ENCODE assay signal across 10 cellular contexts in genomic region chr16:27223226-27223610, GRCh38. TPM values are rescaled to one million over a fixed set of nuclear protein-coding genes. Genes with fewer than 3 reads are reported as not detected.
DNase-seq lines count a peak whose midpoint lies in the region; ATAC-seq and TF ChIP-seq lines count a peak whose summit lies in the region.
"Had no signal": no experiment of that assay in that cellular context is flagged by ENCODE, and none has a peak within 500 bp of the region (broad histone marks: within the 10 kb centered on the region; RNA-seq: fewer than 3 reads in every experiment).

No MANE protein-coding gene starts in this region.

- no peaks in the 10 kb centered on the region for H3K36me3 ChIP-seq in GM23338 (ENCODE audit: insufficient read depth)
- peaks cover 0 to 74% (median 4%) of the 10 kb centered on the region in 3 experiments for H3K36me3 ChIP-seq in naive thymus-derived CD4-positive, alpha-beta T cell (ENCODE audit: control insufficient read depth in 2 of 3, insufficient read depth in 3 of 3, low read length in 3 of 3)

- intact Hi-C loops in naive thymus-derived CD4-positive, alpha-beta T cell (cut with micrococcal nuclease), result no loop called here

- DNase-seq in AG09309 (ENCODE audit: low read depth), result no peak
- no peak for DNase-seq in GM23338 (ENCODE audit: low spot score)
- DNase-seq in cardiac fibroblast (ENCODE audit: low read depth in 2 of 2), result no peak
- no peak for DNase-seq in naive thymus-derived CD4-positive, alpha-beta T cell
- no peak for DNase-seq in NCI-H146 (lab: John Stamatoyannopoulos, UW)
- no peak for DNase-seq in RKO (ENCODE audit: low spot score)
- no peak for DNase-seq in HPDE6-E6E7 (ENCODE audit: extremely low spot score)
- DNase-seq: activated naive CD4-positive, alpha-beta T cell treated with anti-CD3 and anti-CD28 coated beads, Interleukin-2, amount 50 U/mL, for 16 hours; NCI-H510A treated with DMSO at 0.1 percent for 48 hours had no signal

- TF ChIP-seq CTCF in AG09309 (IDR thresholded peaks at IDR 0.05; ENCODE audit: control insufficient read depth, insufficient read depth, low read depth, low read length, missing control alignments), result peak; percentile 7
- TF ChIP-seq CTCF in GM23338 (conservative IDR thresholded peaks at IDR 0.05; ENCODE audit: low read depth in 2 of 2), result peak in 1 of 2 experiments; percentile 41; a peak in 2 of 4 replicates
- peak; percentile 8 for TF ChIP-seq CTCF in cardiac fibroblast (IDR thresholded peaks at IDR 0.05; ENCODE audit: low read depth, low read length)

- no peak overlapping the region for H3K4me3 Mint-ChIP-seq in GM23338
- H3K4me3 Mint-ChIP-seq in naive thymus-derived CD4-positive, alpha-beta T cell, result no peak overlapping the region

- CTCF ChIA-PET in naive thymus-derived CD4-positive, alpha-beta T cell (lab: Charles Lee), result interaction anchor here (1.0 to 1.8 kb wide), 3 partner anchors 11 to 17 kb away, joined by 3 to 5 read pairs (median 4); no protein-coding TSS in a partner anchor

- H3K9me2 ChIP-seq in GM23338 (ENCODE audit: insufficient read depth), result no peaks in the 10 kb centered on the region

- H3K4me1 Mint-ChIP-seq in GM23338, result peaks cover 4% of the 10 kb centered on the region; the same call in 2 of the 3 replicates
- peaks cover 10 to 37% (median 23%) of the 10 kb centered on the region in 7 donors for H3K4me1 Mint-ChIP-seq in naive thymus-derived CD4-positive, alpha-beta T cell

- ATAC-seq in GM23338 (peak; percentile 23; the same call in 2 of the 3 replicates), HG02885 (IDR thresholded peaks at IDR 0.05; ENCODE audit: poor library complexity, unreplicated experiment) (no peak)
- ATAC-seq in naive thymus-derived CD4-positive, alpha-beta T cell, result no peak

- no peak overlapping the region for H3K27ac Mint-ChIP-seq in GM23338
- H3K27ac Mint-ChIP-seq in naive thymus-derived CD4-positive, alpha-beta T cell, result peak overlapping the region in 1 of 9 donors; percentile 48

- H3K27me3 Mint-ChIP-seq in GM23338 (ENCODE audit: insufficient read depth, low read depth, poor library complexity), result peaks cover 4% of the 10 kb centered on the region
- H3K27me3 Mint-ChIP-seq in naive thymus-derived CD4-positive, alpha-beta T cell, result no peaks in the 10 kb centered on the region

- no peaks in the 10 kb centered on the region for H3F3A ChIP-seq in GM23338 (replicated peaks; ENCODE audit: low read depth)

- no peaks in the 10 kb centered on the region for H4K20me1 ChIP-seq in GM23338 (replicated peaks; ENCODE audit: insufficient read depth)

- no peaks in the 10 kb centered on the region for H3K27me3 ChIP-seq in GM23338 (ENCODE audit: insufficient read depth)
- H3K27me3 ChIP-seq in naive thymus-derived CD4-positive, alpha-beta T cell (ENCODE audit: control insufficient read depth in 2 of 2, insufficient read depth in 2 of 2, low read length in 2 of 2), result no peaks in the 10 kb centered on the region

- H3K4me1 ChIP-seq in GM23338 (ENCODE audit: insufficient read depth), result no peaks in the 10 kb centered on the region
- H3K4me1 ChIP-seq in naive thymus-derived CD4-positive, alpha-beta T cell (ENCODE audit: control insufficient read depth in 2 of 2, insufficient read depth in 2 of 2, low read length in 2 of 2), result no peaks in the 10 kb centered on the region

- no peak overlapping the region for H2AFZ ChIP-seq in GM23338

- no peaks in the 10 kb centered on the region for H3K79me2 ChIP-seq in GM23338 (replicated peaks; ENCODE audit: insufficient read depth)

- no peak overlapping the region for H3K4me2 ChIP-seq in GM23338

- H3K9me3 ChIP-seq in naive thymus-derived CD4-positive, alpha-beta T cell (ENCODE audit: control insufficient read depth in 2 of 3, low read length in 3 of 3), result no peaks in the 10 kb centered on the region

- peaks cover 5% of the 10 kb centered on the region; the same call in 2 of the 3 replicates for H3K36me3 Mint-ChIP-seq in GM23338 (ENCODE audit: low read depth)
- H3K36me3 Mint-ChIP-seq in naive thymus-derived CD4-positive, alpha-beta T cell, result peaks cover 0 to 31% (median 4%) of the 10 kb centered on the region in 5 donors

- POLR2A ChIA-PET in naive thymus-derived CD4-positive, alpha-beta T cell (lab: Charles Lee), result interaction anchor here (0.6 to 8.5 kb wide), 4 partner anchors 10 to 44 kb away, joined by 3 to 48 read pairs (median 4); partner anchors contain the start of gene KDM8

- peaks cover 3% of the 10 kb centered on the region; the same call in 2 of the 3 replicates for H3K9me3 Mint-ChIP-seq in GM23338
- no peaks in the 10 kb centered on the region for H3K9me3 Mint-ChIP-seq in naive thymus-derived CD4-positive, alpha-beta T cell

- H3K27ac ChIP-seq in GM23338 (ENCODE audit: low read depth), result no peak overlapping the region
- peak overlapping the region; percentile 15 for H3K27ac ChIP-seq in naive thymus-derived CD4-positive, alpha-beta T cell (ENCODE audit: low read depth, low read length)

- H3K4me3 ChIP-seq in AG09309 (ENCODE audit: control insufficient read depth, low read depth, low read length), result no peak overlapping the region
- no peak overlapping the region for H3K4me3 ChIP-seq in GM23338
- H3K4me3 ChIP-seq in cardiac fibroblast (replicated peaks in 1 of 2; ENCODE audit: low read depth in 2 of 2, low read length in 2 of 2), result no peak overlapping the region
- no peak overlapping the region for H3K4me3 ChIP-seq in naive thymus-derived CD4-positive, alpha-beta T cell (ENCODE audit: low read length)

TF ChIP-seq in GM23338, 12 proteins besides CTCF, POLR2A, EP300 and RAD21 (continues in another document):
- TF ChIP-seq POLR2AphosphoS5 (IDR thresholded peaks at IDR 0.05; ENCODE audit: low read depth), result no peak
- no peak for TF ChIP-seq ZNF331 (CRISPR knock-in tag; IDR thresholded peaks at IDR 0.05; ENCODE audit: low read depth)
- TF ChIP-seq CREB1 (CRISPR knock-in tag; IDR thresholded peaks at IDR 0.05; ENCODE audit: low read depth), result no peak
- no peak for TF ChIP-seq NANOG (IDR thresholded peaks at IDR 0.05; ENCODE audit: borderline replicate concordance)
- no peak for TF ChIP-seq JUNB (IDR thresholded peaks at IDR 0.05; ENCODE audit: unreplicated experiment)
- no peak for TF ChIP-seq EZH2phosphoT487 (IDR thresholded peaks at IDR 0.05; ENCODE audit: unreplicated experiment)
- no peak for TF ChIP-seq REST (IDR thresholded peaks at IDR 0.05; ENCODE audit: unreplicated experiment)

RNA-seq across cellular contexts. Expression of gene KDM8, which starts 19.9 kb away (rescaled TPM):
- total RNA-seq in GM23338 (2014; rRNA removed; shearing (Covaris generic)), result 5.1 and 9.1 TPM in 2 replicates
- polyA plus RNA-seq in GM23338 (2016; fragmentation: Nextera tagmentation; extraction: Ambion mirVana), result 3.8 and 5.7 TPM in 2 replicates
- 10 to 100 TPM; 15.6 to 34.4 (median 19.0) TPM for total RNA-seq in naive thymus-derived CD4-positive, alpha-beta T cell
- 10 to 100 TPM in 1 of 2 donors, 1 to 10 TPM in 1; 10.0 to 15.4 TPM for polyA plus RNA-seq in naive thymus-derived CD4-positive, alpha-beta T cell

RNA-seq across cellular contexts. Expression of gene NSMCE1, which starts 45.4 kb away (rescaled TPM):
- total RNA-seq in GM23338 (2014; rRNA removed; shearing (Covaris generic)), result 30.6 and 33.9 TPM in 2 replicates
- polyA plus RNA-seq in GM23338 (2016; fragmentation: Nextera tagmentation; extraction: Ambion mirVana), result 47.2 and 50.8 TPM in 2 replicates
- total RNA-seq in naive thymus-derived CD4-positive, alpha-beta T cell, result 100 to 1,000 TPM in 1 of 5 experiments, 10 to 100 TPM in 4; 45.5 to 106 (median 70.2) TPM
- polyA plus RNA-seq in naive thymus-derived CD4-positive, alpha-beta T cell, result 100 to 1,000 TPM; 200 to 220 TPM
